9 cellular contexts compared by ENCODE assay signal in genomic region chr15:75732809-75733451, GRCh38. TPM values are rescaled to one million over a fixed set of nuclear protein-coding genes. Genes with fewer than 3 reads are reported as not detected.
A peak's percentile ranks its signal among the peaks of the same experiment; 100 is the strongest.
DNase-seq lines count a peak whose midpoint lies in the region; ATAC-seq and TF ChIP-seq lines count a peak whose summit lies in the region.
"Had no signal": no experiment of that assay in that cellular context is flagged by ENCODE, and none has a peak within 500 bp of the region (broad histone marks: within the 10 kb centered on the region; RNA-seq: fewer than 3 reads in every experiment).

No MANE protein-coding gene starts in this region.

- no peaks in the 10 kb centered on the region for H3K9me3 ChIP-seq in T-helper 17 cell (ENCODE audit: control insufficient read depth, low read length, poor library complexity, severe bottlenecking)

- peaks cover 15% of the 10 kb centered on the region for H3K4me1 Mint-ChIP-seq in T-helper 17 cell

- peak; percentile 89 for TF ChIP-seq CTCF in brain microvascular endothelial cell (IDR thresholded peaks at IDR 0.05; ENCODE audit: low read depth, low read length, missing control alignments)

- DNase-seq in NCI-H1105 treated with DMSO at 0.1 percent for 48 hours (lab: John Stamatoyannopoulos, UW) = peak; percentile 5
- no peak for DNase-seq in NCI-H1105 (lab: John Stamatoyannopoulos, UW)
- DNase-seq in Jurkat, Clone E6-1 (ENCODE audit: low read depth, low spot score) = peak; percentile 27
- DNase-seq in T-helper 17 cell = peak in 1 of 3 donors; percentile 32
- peak; percentile 66 for DNase-seq in brain microvascular endothelial cell
- peak; percentile 92 for DNase-seq in islet precursor cell
- DNase-seq in stimulated activated CD4-positive, alpha-beta T cell treated with anti-CD3 and anti-CD28 coated beads, Interleukin-2, amount 100 ng/mL, for 24 hours = peak; percentile 61 to 66

- H3K4me3 ChIP-seq in Jurkat, Clone E6-1 (ENCODE audit: low read length) = no peak overlapping the region
- no peak overlapping the region for H3K4me3 ChIP-seq in brain microvascular endothelial cell (ENCODE audit: low read depth, low read length)

- peaks cover 18% of the 10 kb centered on the region for H3K27me3 Mint-ChIP-seq in T-helper 17 cell

- H3K36me3 Mint-ChIP-seq in T-helper 17 cell (ENCODE audit: low read depth) = no peaks in the 10 kb centered on the region

- H3K27ac ChIP-seq in brain microvascular endothelial cell = no peak overlapping the region

- ATAC-seq in T-helper 17 cell (peak; percentile 69), GM19324 (IDR thresholded peaks at IDR 0.05; ENCODE audit: low FRiP score, unreplicated experiment) (no peak)

- H3K4me3 Mint-ChIP-seq in T-helper 17 cell = no peak overlapping the region
- H3K4me3 Mint-ChIP-seq: dendritic cell treated with granulocyte-macrophage colony-stimulating factor and Interleukin-4, amounts not matched to agents 40 ng/mL and 50 ng/mL, for 4 days had no signal

- in situ Hi-C loops in brain microvascular endothelial cell (cut with HindIII; ENCODE audit: low pct_ligation_motif_present, low sequenced_read_pairs) = no loop called here

- H3K27ac Mint-ChIP-seq in T-helper 17 cell = no peak overlapping the region

- no peaks in the 10 kb centered on the region for H3K27me3 ChIP-seq in brain microvascular endothelial cell (replicated peaks)

- H3K36me3 ChIP-seq in brain microvascular endothelial cell (replicated peaks) = no peaks in the 10 kb centered on the region

RNA-seq across cellular contexts. Expression of gene CSPG4, which starts 20.3 kb away (rescaled TPM):
- not detected for polyA plus RNA-seq in Jurkat, Clone E6-1 (2012; ENCODE audit: insufficient read depth, insufficient read length)
- under 1 TPM in 1 of 2 donors, not detected in 1; 0.08 TPM for total RNA-seq in T-helper 17 cell
